In the genomic region with DNA sequence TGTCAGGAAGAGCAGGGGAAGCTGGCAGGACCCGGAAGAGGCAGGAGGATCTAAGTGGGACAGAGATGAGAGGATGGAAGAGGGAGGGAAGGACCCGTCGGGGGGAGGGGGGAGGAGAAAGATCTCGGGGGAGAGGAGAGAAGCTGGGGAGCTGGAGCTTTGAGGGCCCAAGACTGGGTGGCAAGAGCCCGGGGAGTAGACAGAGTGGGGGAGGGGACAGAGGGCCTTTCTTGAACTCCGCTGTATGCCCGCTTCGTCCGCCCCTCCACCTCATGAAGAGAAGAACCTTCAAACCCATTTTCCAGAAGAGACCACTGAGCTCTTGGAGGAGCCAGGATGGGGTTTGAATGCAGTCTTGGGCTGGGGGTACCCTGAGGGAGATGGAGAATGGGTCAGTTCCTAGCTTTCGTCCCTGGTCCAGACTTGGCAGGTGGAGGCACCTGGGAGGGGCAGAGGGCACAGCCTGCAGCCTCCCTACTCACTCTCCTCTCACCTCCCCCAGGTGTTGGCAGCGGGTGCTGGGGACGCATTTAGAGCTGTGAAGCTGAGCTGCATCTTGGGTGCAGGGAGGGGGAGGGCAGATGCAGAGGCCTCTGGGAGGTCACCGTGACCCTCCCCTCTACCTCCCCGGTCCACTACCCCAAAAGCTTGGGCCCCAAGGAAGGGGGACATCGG, we compare ENCODE assay signal across 18 cellular contexts. TPM values are rescaled to one million over a fixed set of nuclear protein-coding genes. Genes with fewer than 3 reads are reported as not detected.
A peak's percentile ranks its signal among the peaks of the same experiment; 100 is the strongest.
DNase-seq lines count a peak whose midpoint lies in the region; ATAC-seq, FAIRE-seq and TF ChIP-seq lines count a peak whose summit lies in the region.
"Had no signal": no experiment of that assay in that cellular context is flagged by ENCODE, and none has a peak within 500 bp of the region (broad histone marks: within the 10 kb centered on the region; RNA-seq: fewer than 3 reads in every experiment).

No MANE protein-coding gene starts in this region.

- DNase-seq in RPMI8226 (peak; percentile 68), endodermal cell (peak; percentile 48), type B pancreatic cell (ENCODE audit: extremely low spot score, unreplicated experiment) (no peak), putamen (ENCODE audit: low spot score) (no peak), pancreas (no peak), CD1c-positive myeloid dendritic cell (ENCODE audit: extremely low spot score) (no peak), HPDE6-E6E7 (ENCODE audit: extremely low spot score) (no peak)
- DNase-seq: AML-193, NCI-H1694, NCI-H2081 treated with DMSO at 0.1 percent for 48 hours, NCI-H446 treated with DMSO at 0.1 percent for 48 hours had no signal

- no peak for ATAC-seq in pancreas
- ATAC-seq: HCT116, Right ventricle myocardium inferior had no signal

- H3K4me3 ChIP-seq in endodermal cell (ENCODE audit: low read length) (no peak overlapping the region), pancreas (no peak overlapping the region)
- H3K4me3 ChIP-seq: K562, Peyer's patch had no signal

- H3K9me3 Mint-ChIP-seq in endodermal cell, result no peaks in the 10 kb centered on the region
- H3K9me3 Mint-ChIP-seq in nephron, result no peaks in the 10 kb centered on the region
- H3K9me3 Mint-ChIP-seq in type B pancreatic cell, result no peaks in the 10 kb centered on the region

- no peaks in the 10 kb centered on the region for H3K4me1 Mint-ChIP-seq in endodermal cell
- peaks cover 16% of the 10 kb centered on the region for H3K4me1 Mint-ChIP-seq in nephron
- peaks cover 3% of the 10 kb centered on the region for H3K4me1 Mint-ChIP-seq in type B pancreatic cell (ENCODE audit: unreplicated experiment)
- H3K4me1 Mint-ChIP-seq: CD14-positive monocyte had no signal

- peaks cover 28% of the 10 kb centered on the region for H3K27me3 ChIP-seq in endodermal cell (ENCODE audit: control insufficient read depth, insufficient read depth, low read length, poor library complexity, severe bottlenecking)
- H3K27me3 ChIP-seq in pancreas, result peaks cover 0 to 2% (median 0%) of the 10 kb centered on the region in 4 donors

- no peak for FAIRE-seq in pancreas (lab: Jason Lieb, UNC)

- H3K27ac ChIP-seq in endodermal cell (ENCODE audit: low read depth, low read length) (no peak overlapping the region), pancreas (no peak overlapping the region)
- H3K27ac ChIP-seq: Peyer's patch had no signal

- H3K27me3 Mint-ChIP-seq in endodermal cell (ENCODE audit: insufficient read depth) (peaks cover 66% of the 10 kb centered on the region), nephron (ENCODE audit: low read depth) (peaks cover 66% of the 10 kb centered on the region), type B pancreatic cell (peaks cover 54% of the 10 kb centered on the region)

- H3K36me3 ChIP-seq in endodermal cell (ENCODE audit: control insufficient read depth, insufficient read depth, low read length) (no peaks in the 10 kb centered on the region), pancreas (no peaks in the 10 kb centered on the region)
- H3K36me3 ChIP-seq: Peyer's patch had no signal

- H3K9me3 ChIP-seq in endodermal cell (ENCODE audit: control insufficient read depth, low read length), result no peaks in the 10 kb centered on the region
- no peaks in the 10 kb centered on the region for H3K9me3 ChIP-seq in pancreas
- H3K9me3 ChIP-seq: Peyer's patch had no signal

- no peak overlapping the region for H3K27ac Mint-ChIP-seq in endodermal cell
- H3K27ac Mint-ChIP-seq in nephron, result no peak overlapping the region
- H3K27ac Mint-ChIP-seq in type B pancreatic cell, result no peak overlapping the region
- H3K27ac Mint-ChIP-seq: CD14-positive monocyte had no signal

- TF ChIP-seq CTCF in endodermal cell (conservative IDR thresholded peaks at IDR 0.05) (no peak), nephron (IDR thresholded peaks at IDR 0.05; ENCODE audit: unreplicated experiment in 3 of 3) (no peak), type B pancreatic cell (conservative IDR thresholded peaks at IDR 0.05) (no peak), pancreas (IDR thresholded peaks at IDR 0.05) (no peak)

- H3K9ac ChIP-seq in endodermal cell (ENCODE audit: extremely low read depth, low read length, poor library complexity, severe bottlenecking), result no peak overlapping the region

- H3K4me3 Mint-ChIP-seq in endodermal cell, result no peak overlapping the region
- H3K4me3 Mint-ChIP-seq in nephron, result peak overlapping the region; percentile 68 to 76 (median 69)
- peak overlapping the region; percentile 25 for H3K4me3 Mint-ChIP-seq in type B pancreatic cell

- intact Hi-C loops in pancreas (cut with DNase I), result no loop called here

- no peaks in the 10 kb centered on the region for H3K36me3 Mint-ChIP-seq in endodermal cell (ENCODE audit: low read depth)
- no peaks in the 10 kb centered on the region for H3K36me3 Mint-ChIP-seq in nephron (ENCODE audit: low read depth)
- H3K36me3 Mint-ChIP-seq in type B pancreatic cell, result no peaks in the 10 kb centered on the region
- H3K36me3 Mint-ChIP-seq: CD14-positive monocyte had no signal

- 60 to 74% methylated on average over 4 to 13 of the region's 15 CpGs for WGBS in endodermal cell (ENCODE audit: insufficient coverage in 1 of 2, insufficient read length in 1 of 2), 2 experiments
- 21 to 30% methylated on average over 13 to 15 of the region's 15 CpGs for WGBS in pancreas, 2 donors

- no peaks in the 10 kb centered on the region for H3K4me1 ChIP-seq in endodermal cell (ENCODE audit: control insufficient read depth, insufficient read depth, low read length)
- H3K4me1 ChIP-seq in pancreas, result no peaks in the 10 kb centered on the region

RNA-seq across cellular contexts. Expression of a gene that starts 0.9 kb away (rescaled TPM):
- 1 to 10 TPM; 2.3 to 7.0 TPM for total RNA-seq in endodermal cell
- polyA plus RNA-seq in endodermal cell (2013, experiment 1 of 2), result 48.9 TPM
- polyA plus RNA-seq in endodermal cell (2013, experiment 2 of 2), result 53.8 TPM
- total RNA-seq in type B pancreatic cell (ENCODE audit: low replicate concordance), result 0.38 and 21.7 TPM in 2 replicates
- under 1 TPM; 0.09 to 0.79 (median 0.36) TPM for total RNA-seq in pancreas
- polyA plus RNA-seq in pancreas, result 1 to 10 TPM in 1 of 2 donors, under 1 TPM in 1; 0.87 to 2.1 TPM
- polyA plus RNA-seq: CD14-positive monocyte had no signal

RNA-seq across cellular contexts. Expression of a gene that starts 55.4 kb away (rescaled TPM):
- total RNA-seq in endodermal cell (not detected), type B pancreatic cell (ENCODE audit: low replicate concordance) (not detected in 2 replicates), pancreas (under 1 TPM in 2 of 6 donors, not detected in 4; 0.49 to 0.76 TPM)
- not detected for polyA plus RNA-seq in endodermal cell (2013, experiment 1 of 2)
- not detected for polyA plus RNA-seq in endodermal cell (2013, experiment 2 of 2)
- 1 to 10 TPM; 1.6 to 4.6 TPM for polyA plus RNA-seq in pancreas
- total RNA-seq: K562, Right ventricle myocardium inferior, SK-MEL-5 had no signal
- polyA plus RNA-seq: CD14-positive monocyte, K562 had no signal

RNA-seq across cellular contexts. Expression of a gene that starts 58.2 kb away (rescaled TPM):
- total RNA-seq in endodermal cell (10 to 100 TPM; 12.1 to 13.7 TPM), type B pancreatic cell (ENCODE audit: low replicate concordance) (16.2 and 23.2 TPM in 2 replicates), pancreas (10 to 100 TPM in 5 of 6 donors, 1 to 10 TPM in 1; 8.0 to 23.3 (median 13.2) TPM)
- polyA plus RNA-seq in endodermal cell (2013, experiment 1 of 2), result 5.6 TPM
- 4.8 TPM for polyA plus RNA-seq in endodermal cell (2013, experiment 2 of 2)
- polyA plus RNA-seq in pancreas, result 10 to 100 TPM; 25.1 to 41.2 TPM

Comparison
In these comparisons a context has a peak if more than half of its experiments do, and no peak if none do; other contexts are left out.
1. DNase-seq: peak in RPMI8226 (single experiment) and endodermal cell (single experiment); none in type B pancreatic cell (single experiment), putamen (single experiment), pancreas (0 of 6), CD1c-positive myeloid dendritic cell (single experiment) and HPDE6-E6E7 (single experiment).